Comparison of ENCODE assay signal across 8 cellular contexts in genomic region chr15:51132384-51133139, GRCh38. TPM values are rescaled to one million over a fixed set of nuclear protein-coding genes. Genes with fewer than 3 reads are reported as not detected.
DNase-seq lines count a peak whose midpoint lies in the region; ATAC-seq and TF ChIP-seq lines count a peak whose summit lies in the region.

No MANE protein-coding gene starts in this region.

- ATAC-seq in GM18867 (IDR thresholded peaks at IDR 0.05; ENCODE audit: unreplicated experiment) = no peak
- ATAC-seq in HG02798 (IDR thresholded peaks at IDR 0.05; ENCODE audit: poor library complexity, unreplicated experiment) = no peak

- WGBS in lower leg skin, 2 donors = 67% methylated on average over 6 of the region's 6 CpGs

- H3K4me3 ChIP-seq in lower leg skin (ENCODE audit: low read depth, poor library complexity, severe bottlenecking) = no peak overlapping the region

- peak in 1 of 3 donors; percentile 47 for TF ChIP-seq CTCF in lower leg skin (IDR thresholded peaks at IDR 0.05)

- no peak for TF ChIP-seq POLR2A in lower leg skin (IDR thresholded peaks at IDR 0.05)

- intact Hi-C loops in lower leg skin (cut with DNase I; ENCODE audit: low total_unique reads) = no loop called here

- DNase-seq in NCI-H82 (lab: John Stamatoyannopoulos, UW) (peak; percentile 39), NCI-H82 treated with DMSO at 0.1 percent for 48 hours (lab: John Stamatoyannopoulos, UW; ENCODE audit: unreplicated experiment) (no peak), NCI-H1694 treated with DMSO at 0.1 percent for 48 hours (lab: John Stamatoyannopoulos, UW) (peak; percentile 13), dedifferentiated amniotic fluid mesenchymal stem cell (ENCODE audit: extremely low spot score) (peak; percentile 35), lower leg skin (ENCODE audit: low spot score in 2 of 2) (peak; percentile 55 to 91), NCI-H1436 (lab: John Stamatoyannopoulos, UW) (no peak)

RNA-seq across cellular contexts. Expression of gene TNFAIP8L3, which starts 37.9 kb away (rescaled TPM):
- total RNA-seq in lower leg skin = 10 to 100 TPM; 13.6 to 27.2 (median 22.1) TPM

Comparison
In these comparisons a context has a peak if more than half of its experiments do, and no peak if none do; other contexts are left out.
1. DNase-seq: peak in NCI-H82 (single experiment), NCI-H1694 treated with DMSO at 0.1 percent for 48 hours (single experiment), dedifferentiated amniotic fluid mesenchymal stem cell (single experiment) and lower leg skin (2 of 2); none in NCI-H82 treated with DMSO at 0.1 percent for 48 hours (single experiment) and NCI-H1436 (single experiment).